ENCODE assay signal across 1 cellular context in genomic region chr14:102930753-102931579, GRCh38.
TF ChIP-seq lines count a peak whose summit lies in the region.

No MANE protein-coding gene starts in this region.

TF ChIP-seq in H1, 55 proteins besides CTCF, POLR2A, EP300 and RAD21 (continued from another document):
- TF ChIP-seq CHD7 (IDR thresholded peaks at IDR 0.05; ENCODE audit: insufficient replicate concordance, low read length), result no peak
- no peak for TF ChIP-seq CREB1 (IDR thresholded peaks at IDR 0.05)
- no peak for TF ChIP-seq FOSL1 (IDR thresholded peaks at IDR 0.05; ENCODE audit: insufficient read depth, low read depth, low read length)
- TF ChIP-seq BRCA1 (IDR thresholded peaks at IDR 0.05; ENCODE audit: low read depth, low read length), result no peak
- TF ChIP-seq PHF8 (conservative IDR thresholded peaks at IDR 0.05; ENCODE audit: low read depth, low read length), result no peak
